In the genomic region with DNA sequence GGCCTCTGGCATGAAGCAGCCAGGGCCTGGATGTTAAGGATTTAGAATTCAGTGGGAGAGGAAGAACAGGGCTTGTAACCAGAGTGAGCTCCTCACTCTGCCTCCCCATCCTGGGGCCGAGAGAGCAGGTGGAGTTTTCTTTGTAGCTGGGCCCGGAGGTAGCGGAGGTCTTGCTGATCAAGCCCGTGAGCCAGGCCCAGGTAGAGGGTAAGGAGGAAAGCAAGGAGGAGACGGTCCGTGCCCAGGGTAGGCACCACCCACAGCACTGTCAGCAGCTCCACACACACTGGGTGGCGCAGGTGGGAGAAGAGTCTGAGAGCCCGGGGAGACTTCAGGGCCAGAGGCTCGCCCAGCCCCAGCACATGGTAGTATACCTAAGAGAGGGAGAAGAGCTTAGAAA, we compare ENCODE assay signal across 9 cellular contexts. TPM values are rescaled to one million over a fixed set of nuclear protein-coding genes. Genes with fewer than 3 reads are reported as not detected.
A peak's percentile ranks its signal among the peaks of the same experiment; 100 is the strongest.
DNase-seq lines count a peak whose midpoint lies in the region; ATAC-seq and TF ChIP-seq lines count a peak whose summit lies in the region.
"Had no signal": no experiment of that assay in that cellular context is flagged by ENCODE, and none has a peak within 500 bp of the region (broad histone marks: within the 10 kb centered on the region; RNA-seq: fewer than 3 reads in every experiment).

No MANE protein-coding gene starts in this region.

- no peaks in the 10 kb centered on the region for H3K9me3 ChIP-seq in CD8-positive, alpha-beta memory T cell (ENCODE audit: low read length)
- H3K9me3 ChIP-seq in MG63: no peaks in the 10 kb centered on the region
- H3K9me3 ChIP-seq in duodenal mucosa (ENCODE audit: control insufficient read depth in 1 of 2, low read length in 2 of 2): no peaks in the 10 kb centered on the region
- H3K9me3 ChIP-seq in MM.1S (replicated peaks; ENCODE audit: insufficient read depth, low read length): no peaks in the 10 kb centered on the region

- no peak for ATAC-seq in GM18868 (IDR thresholded peaks at IDR 0.05; ENCODE audit: unreplicated experiment)

- H3K36me3 ChIP-seq in CD8-positive, alpha-beta memory T cell (ENCODE audit: insufficient read depth, low read length): no peaks in the 10 kb centered on the region
- peaks cover 8% of the 10 kb centered on the region for H3K36me3 ChIP-seq in MG63
- H3K36me3 ChIP-seq in duodenal mucosa (ENCODE audit: control insufficient read depth in 1 of 2, insufficient read depth in 2 of 2, low read length in 2 of 2): no peaks in the 10 kb centered on the region
- H3K36me3 ChIP-seq in MM.1S (replicated peaks; ENCODE audit: insufficient read depth, low read length): no peaks in the 10 kb centered on the region

- H3F3A ChIP-seq in MM.1S (ENCODE audit: insufficient read depth, low read length): peaks cover 34% of the 10 kb centered on the region

- peaks cover 39% of the 10 kb centered on the region for H3K79me2 ChIP-seq in MM.1S (ENCODE audit: low read length)

- no peak overlapping the region for H3K4me3 ChIP-seq in CD8-positive, alpha-beta memory T cell (ENCODE audit: low read length)
- H3K4me3 ChIP-seq in MG63 (peak overlapping the region; percentile 98), duodenal mucosa (ENCODE audit: low read depth in 1 of 2, low read length in 2 of 2) (peak overlapping the region in 1 of 2 donors; percentile 92), MM.1S (ENCODE audit: low read length) (no peak overlapping the region)

- no peaks in the 10 kb centered on the region for H3K27me3 ChIP-seq in CD8-positive, alpha-beta memory T cell (ENCODE audit: insufficient read depth, low read length, poor library complexity, severe bottlenecking)
- H3K27me3 ChIP-seq in MG63 (no peaks in the 10 kb centered on the region), duodenal mucosa (ENCODE audit: control insufficient read depth in 1 of 2, insufficient read depth in 2 of 2, low read length in 2 of 2) (no peaks in the 10 kb centered on the region), MM.1S (replicated peaks; ENCODE audit: insufficient read depth, low read length) (no peaks in the 10 kb centered on the region)

- peak overlapping the region; percentile 90 for H3K27ac ChIP-seq in CD8-positive, alpha-beta memory T cell (ENCODE audit: low read depth, low read length)
- H3K27ac ChIP-seq in duodenal mucosa (ENCODE audit: low read depth, low read length): peak overlapping the region; percentile 91
- no peak overlapping the region for H3K27ac ChIP-seq in MM.1S (ENCODE audit: low read length)

- POLR2A ChIA-PET in CD8-positive, alpha-beta memory T cell (lab: Charles Lee): interaction anchor here (1.5 kb wide), 1 partner anchor 10 kb away, joined by 4 read pairs; no protein-coding TSS in a partner anchor

- TF ChIP-seq CTCF in osteocyte (IDR thresholded peaks at IDR 0.05) (no peak), MM.1S (IDR thresholded peaks at IDR 0.05; ENCODE audit: low read length) (no peak)

- no peak overlapping the region for H2AFZ ChIP-seq in MM.1S (ENCODE audit: low read length)

- H3K9me2 ChIP-seq in MM.1S (replicated peaks; ENCODE audit: insufficient read depth, low read length): no peaks in the 10 kb centered on the region

- peaks cover 3 to 32% (median 5%) of the 10 kb centered on the region in 3 donors for H3K36me3 Mint-ChIP-seq in CD8-positive, alpha-beta memory T cell
- H3K36me3 Mint-ChIP-seq in osteocyte (ENCODE audit: unreplicated experiment): peaks cover 17% of the 10 kb centered on the region

- no peak overlapping the region for H3K4me2 ChIP-seq in MM.1S (ENCODE audit: low read depth, low read length)

- H3K4me1 ChIP-seq in CD8-positive, alpha-beta memory T cell (ENCODE audit: insufficient read depth, low read length): peaks cover 37% of the 10 kb centered on the region
- peaks cover 33 to 37% of the 10 kb centered on the region in 2 donors for H3K4me1 ChIP-seq in duodenal mucosa (ENCODE audit: control insufficient read depth in 1 of 2, insufficient read depth in 2 of 2, low read length in 2 of 2)
- H3K4me1 ChIP-seq in MM.1S (ENCODE audit: low read length): peaks cover 25% of the 10 kb centered on the region

- CTCF ChIA-PET in CD8-positive, alpha-beta memory T cell (lab: Charles Lee): interaction anchor here (1.0 to 3.1 kb wide), 5 partner anchors 10 to 42 kb away, joined by 3 to 23 read pairs (median 4); a partner anchor contains a TSS

- H3K9ac ChIP-seq in duodenal mucosa (ENCODE audit: low read depth in 1 of 2, low read length in 2 of 2) (peak overlapping the region in 1 of 2 donors; percentile 72), MM.1S (ENCODE audit: low read length) (no peak overlapping the region)

- H3K4me3 Mint-ChIP-seq in CD8-positive, alpha-beta memory T cell: peak overlapping the region; percentile 95 to 100 (median 99)
- H3K4me3 Mint-ChIP-seq in osteocyte (ENCODE audit: unreplicated experiment): peak overlapping the region; percentile 89

- H3K27me3 Mint-ChIP-seq in CD8-positive, alpha-beta memory T cell: no peaks in the 10 kb centered on the region
- no peaks in the 10 kb centered on the region for H3K27me3 Mint-ChIP-seq in osteocyte (ENCODE audit: unreplicated experiment)

- peak in 1 of 5 donors; percentile 8 for DNase-seq in CD8-positive, alpha-beta memory T cell
- DNase-seq in MG63: no peak
- no peak for DNase-seq in osteocyte (ENCODE audit: extremely low spot score, unreplicated experiment)
- no peak for DNase-seq in AML-193 (lab: John Stamatoyannopoulos, UW)
- no peak for DNase-seq in MM.1S
- DNase-seq in AG20443 (ENCODE audit: low spot score): no peak
- DNase-seq: activated CD8-positive, alpha-beta memory T cell treated with anti-CD3 and anti-CD28 coated beads for 24 hours had no signal

- peaks cover 40 to 53% (median 40%) of the 10 kb centered on the region in 3 donors for H3K4me1 Mint-ChIP-seq in CD8-positive, alpha-beta memory T cell
- H3K4me1 Mint-ChIP-seq in osteocyte (ENCODE audit: unreplicated experiment): peaks cover 54% of the 10 kb centered on the region

- peak overlapping the region; percentile 91 to 99 (median 94) for H3K27ac Mint-ChIP-seq in CD8-positive, alpha-beta memory T cell
- peak overlapping the region; percentile 97 for H3K27ac Mint-ChIP-seq in osteocyte (ENCODE audit: unreplicated experiment)

- H3K9me3 Mint-ChIP-seq in CD8-positive, alpha-beta memory T cell: no peaks in the 10 kb centered on the region
- H3K9me3 Mint-ChIP-seq in osteocyte (ENCODE audit: unreplicated experiment): no peaks in the 10 kb centered on the region

- H4K20me1 ChIP-seq in MM.1S (ENCODE audit: insufficient read depth, low read length): no peaks in the 10 kb centered on the region

RNA-seq across cellular contexts. Expression of a gene that starts 2.1 kb away (rescaled TPM):
- total RNA-seq in CD8-positive, alpha-beta memory T cell: 100 to 1,000 TPM; 149 to 153 TPM
- polyA plus RNA-seq in CD8-positive, alpha-beta memory T cell: 166 TPM
- 31.1 and 32.0 TPM in 2 replicates for total RNA-seq in MG63 (2014; rRNA removed; shearing (Covaris generic); ENCODE audit: low replicate concordance)
- total RNA-seq in osteocyte: 134 and 135 TPM in 2 replicates

RNA-seq across cellular contexts. Expression of a gene that starts 2.2 kb away (rescaled TPM):
- total RNA-seq in CD8-positive, alpha-beta memory T cell: 10 to 100 TPM; 28.1 to 29.2 TPM
- 11.7 TPM for polyA plus RNA-seq in CD8-positive, alpha-beta memory T cell
- 0.25 and 3.4 TPM in 2 replicates for total RNA-seq in MG63 (2014; rRNA removed; shearing (Covaris generic); ENCODE audit: low replicate concordance)
- total RNA-seq in osteocyte: 28.1 and 31.5 TPM in 2 replicates

RNA-seq across cellular contexts. Expression of a gene that starts 15.8 kb away (rescaled TPM):
- total RNA-seq in CD8-positive, alpha-beta memory T cell: 10 to 100 TPM; 47.5 to 49.1 TPM
- 31.0 TPM for polyA plus RNA-seq in CD8-positive, alpha-beta memory T cell
- total RNA-seq in MG63 (2014; rRNA removed; shearing (Covaris generic); ENCODE audit: low replicate concordance): 16.6 and 24.2 TPM in 2 replicates
- total RNA-seq in osteocyte: 28.7 TPM in 2 replicates

RNA-seq across cellular contexts. Expression of a gene that starts 28.5 kb away (rescaled TPM):
- 10 to 100 TPM; 59.4 to 71.1 TPM for total RNA-seq in CD8-positive, alpha-beta memory T cell
- 6.4 TPM for polyA plus RNA-seq in CD8-positive, alpha-beta memory T cell
- 5.4 and 10.8 TPM in 2 replicates for total RNA-seq in MG63 (2014; rRNA removed; shearing (Covaris generic); ENCODE audit: low replicate concordance)
- total RNA-seq in osteocyte: 37.7 and 40.1 TPM in 2 replicates

RNA-seq across cellular contexts. Expression of a gene that starts 31.6 kb away (rescaled TPM):
- 1,000 to 10,000 TPM; 1,610 to 1,639 TPM for total RNA-seq in CD8-positive, alpha-beta memory T cell
- 136 TPM for polyA plus RNA-seq in CD8-positive, alpha-beta memory T cell
- 241 and 386 TPM in 2 replicates for total RNA-seq in MG63 (2014; rRNA removed; shearing (Covaris generic); ENCODE audit: low replicate concordance)
- 725 and 729 TPM in 2 replicates for total RNA-seq in osteocyte
